ENCODE assay signal across 8 cellular contexts in the genomic region with DNA sequence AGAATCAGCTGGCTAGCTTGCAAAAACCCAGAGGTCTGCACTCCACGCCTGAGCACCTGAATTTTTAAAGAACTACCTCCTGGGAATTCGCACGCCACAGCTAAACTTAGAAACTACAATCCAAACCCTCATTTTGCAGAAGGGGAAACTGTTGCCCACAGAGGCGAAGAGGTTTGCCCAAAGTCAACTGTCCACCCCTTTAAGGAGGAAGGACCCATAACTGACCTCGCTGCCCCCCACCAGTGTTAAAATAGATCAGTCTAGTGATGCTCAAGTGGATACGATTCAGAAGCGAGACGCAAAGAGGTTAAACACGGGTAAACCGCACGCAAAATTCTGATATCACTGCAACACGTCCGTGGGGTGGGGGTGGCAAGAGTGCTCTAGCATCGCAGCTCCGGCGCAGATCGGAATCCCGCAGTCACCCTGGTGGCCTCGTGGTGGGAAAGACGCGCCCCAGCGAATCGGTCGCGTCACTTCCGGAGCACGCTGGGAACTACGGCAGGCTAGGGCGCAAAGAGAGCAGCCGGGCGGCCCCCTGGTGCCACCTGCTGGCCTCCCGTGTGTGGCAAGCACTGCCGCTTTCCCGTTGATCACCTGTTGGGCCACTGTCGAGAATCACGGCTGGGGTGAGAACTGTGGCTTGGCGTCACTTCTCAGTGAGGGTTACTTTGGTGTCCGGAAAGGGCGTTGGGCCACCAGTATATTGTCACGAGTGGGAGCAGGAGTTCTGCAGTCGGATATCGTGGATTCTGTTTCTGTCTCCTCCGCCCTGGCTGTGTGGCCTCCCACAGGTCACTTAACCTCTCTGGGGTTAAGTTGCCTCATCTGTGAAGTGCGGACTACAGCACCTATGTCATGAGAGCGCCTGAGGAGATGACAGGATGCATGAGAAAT. TPM values are rescaled to one million over a fixed set of nuclear protein-coding genes. Genes with fewer than 3 reads are reported as not detected.
DNase-seq lines count a peak whose midpoint lies in the region; ATAC-seq, FAIRE-seq and TF ChIP-seq lines count a peak whose summit lies in the region.

A gene (minus strand): TSS at position 451 of the 897 bp plus-strand sequence. CDS start 686 bp downstream, outside the sequence.

- H3K36me3 Mint-ChIP-seq in activated naive CD8-positive, alpha-beta T cell treated with anti-CD3 and anti-CD28 coated beads for 36 hours: peaks cover 20% of the 10 kb centered on the region

- H3K4me3 Mint-ChIP-seq in activated naive CD8-positive, alpha-beta T cell treated with anti-CD3 and anti-CD28 coated beads for 36 hours: peak within 1 kb of the TSS; percentile 94

- no peaks in the 10 kb centered on the region for H3K9me3 ChIP-seq in pancreas
- H3K9me3 ChIP-seq in tibial artery: no peaks in the 10 kb centered on the region

- H3K27ac ChIP-seq in pancreas: peak within 1 kb of the TSS in 1 of 4 donors; percentile 48
- H3K27ac ChIP-seq in tibial artery: peak within 1 kb of the TSS; percentile 65 to 72

- 5% methylated on average over 44 to 45 of the region's 45 CpGs for WGBS in pancreas, 2 donors

- H3K27me3 Mint-ChIP-seq in activated naive CD8-positive, alpha-beta T cell treated with anti-CD3 and anti-CD28 coated beads for 36 hours: no peaks in the 10 kb centered on the region

- intact Hi-C loops in head of caudate nucleus (cut with DNase I) (loop anchor here (5.0 to 10.0 kb wide), 3 partner anchors 41 to 531 kb away; a partner anchor contains a TSS), pancreas (cut with DNase I) (loop anchor here in 2 of 3 donors (5.0 to 10.0 kb wide), 2 partner anchors 208 to 211 kb away; a partner anchor contains a TSS), tibial artery (cut with DNase I; ENCODE audit: low total_unique reads) (loop anchor here (5.0 kb wide), 1 partner anchor 531 kb away; a partner anchor contains a TSS)

- H3K36me3 ChIP-seq in pancreas (peaks cover 0 to 6% (median 3%) of the 10 kb centered on the region in 3 donors), tibial artery (peaks cover 4 to 27% (median 23%) of the 10 kb centered on the region in 3 donors)

- peaks cover 30% of the 10 kb centered on the region for H3K4me1 Mint-ChIP-seq in activated naive CD8-positive, alpha-beta T cell treated with anti-CD3 and anti-CD28 coated beads for 36 hours

- H3K4me3 ChIP-seq in pancreas (peak within 1 kb of the TSS; percentile 26 to 51 (median 43)), tibial artery (peak within 1 kb of the TSS; percentile 57 to 61)

- peak; percentile 87 for TF ChIP-seq POLR2A in GM10847 (IDR thresholded peaks at IDR 0.05; ENCODE audit: extremely low read depth, insufficient read length)

- DNase-seq in NCI-H1105 (lab: John Stamatoyannopoulos, UW) (peak; percentile 94), SKM-1 treated with dmso at 0.1 percent for 144 hours (lab: John Stamatoyannopoulos, UW; ENCODE audit: unreplicated experiment) (peak; percentile 56), head of caudate nucleus (peak; percentile 85 to 98 (median 95)), pancreas (peak; percentile 88 to 96 (median 94)), tibial artery (peak; percentile 91 to 96)
- peak; percentile 96 for DNase-seq in activated naive CD8-positive, alpha-beta T cell treated with anti-CD3 and anti-CD28 coated beads for 36 hours

- FAIRE-seq in pancreas (lab: Jason Lieb, UNC): no peak

- ATAC-seq in HG02610 (IDR thresholded peaks at IDR 0.05; ENCODE audit: unreplicated experiment): peak; percentile 60
- peak; percentile 75 to 86 (median 82) for ATAC-seq in pancreas

- H3K4me1 ChIP-seq in pancreas (peaks cover 7 to 18% (median 13%) of the 10 kb centered on the region in 3 donors), tibial artery (peaks cover 0 to 31% (median 25%) of the 10 kb centered on the region in 4 donors)

- peak within 1 kb of the TSS; percentile 89 for H3K27ac Mint-ChIP-seq in activated naive CD8-positive, alpha-beta T cell treated with anti-CD3 and anti-CD28 coated beads for 36 hours

- TF ChIP-seq CTCF in pancreas (IDR thresholded peaks at IDR 0.05) (peak; percentile 92 to 99 (median 96)), tibial artery (IDR thresholded peaks at IDR 0.05) (peak; percentile 97 to 100)

- H3K27me3 ChIP-seq in pancreas (no peaks in the 10 kb centered on the region), tibial artery (peaks cover 0 to 2% of the 10 kb centered on the region in 2 donors)

- H3K9me3 Mint-ChIP-seq in activated naive CD8-positive, alpha-beta T cell treated with anti-CD3 and anti-CD28 coated beads for 36 hours: no peaks in the 10 kb centered on the region

RNA-seq across cellular contexts. Expression of the gene that starts here (rescaled TPM):
- total RNA-seq in activated naive CD8-positive, alpha-beta T cell treated with anti-CD3 and anti-CD28 coated beads for 36 hours: 10 to 100 TPM; 43.8 to 46.3 TPM
- 10 to 100 TPM in 2 of 6 donors, 1 to 10 TPM in 4; 4.3 to 12.2 (median 6.5) TPM for total RNA-seq in pancreas
- 10 to 100 TPM; 19.8 to 22.9 TPM for polyA plus RNA-seq in pancreas
